In genomic region chr13:30803791-30804190, GRCh38 we compare ENCODE assay signal across 13 cellular contexts.
DNase-seq lines count a peak whose midpoint lies in the region; ATAC-seq and TF ChIP-seq lines count a peak whose summit lies in the region.
"Had no signal": no experiment of that assay in that cellular context is flagged by ENCODE, and none has a peak within 500 bp of the region (broad histone marks: within the 10 kb centered on the region; RNA-seq: fewer than 3 reads in every experiment).

No MANE protein-coding gene starts in this region.

- no peak for TF ChIP-seq POLR2A in prostate gland (IDR thresholded peaks at IDR 0.05)

- H3K4me3 Mint-ChIP-seq in natural killer cell: peak overlapping the region; percentile 58
- no peak overlapping the region for H3K4me3 Mint-ChIP-seq in natural killer cell treated with Interleukin-12 subunit alpha and Interleukin-12 subunit beta and Interleukin-15 and Interleukin-18, amount 100 ng/mL, for 72 hours

- DNase-seq in natural killer cell: no peak
- no peak for DNase-seq in natural killer cell treated with Interleukin-12 subunit alpha and Interleukin-12 subunit beta and Interleukin-15 and Interleukin-18, amount 100 ng/mL, for 72 hours (ENCODE audit: low spot score)
- no peak for DNase-seq in epithelial cell of proximal tubule (ENCODE audit: low read depth)
- no peak for DNase-seq in prostate gland (ENCODE audit: low spot score)
- no peak for DNase-seq in anterior cingulate cortex (lab: John Stamatoyannopoulos, UW)
- no peak for DNase-seq in GOT3 (lab: John Stamatoyannopoulos, UW)
- DNase-seq in NCI-H1417 treated with DMSO at 0.1 percent for 48 hours (lab: John Stamatoyannopoulos, UW): no peak
- no peak for DNase-seq in NOMO-1 treated with DMSO at 0.1 percent for 48 hours (lab: John Stamatoyannopoulos, UW; ENCODE audit: unreplicated experiment)
- DNase-seq: activated naive CD4-positive, alpha-beta T cell; body of pancreas; effector CD8-positive, alpha-beta T cell; stimulated activated CD4-positive, alpha-beta T cell treated with anti-CD3 and anti-CD28 coated beads, Interleukin-15, amount 100 ng/mL, for 24 hours had no signal

- no peaks in the 10 kb centered on the region for H3K27me3 Mint-ChIP-seq in natural killer cell (ENCODE audit: low read depth in 2 of 2)
- H3K27me3 Mint-ChIP-seq in natural killer cell treated with Interleukin-12 subunit alpha and Interleukin-12 subunit beta and Interleukin-15 and Interleukin-18, amount 100 ng/mL, for 72 hours: peaks cover 0 to 5% of the 10 kb centered on the region in 2 donors

- intact Hi-C loops in natural killer cell (cut with micrococcal nuclease) (loop anchor here (1.0 to 5.0 kb wide), 6 partner anchors 59 to 671 kb away; partner anchors contain the start of gene USPL1), prostate gland (cut with DNase I) (loop anchor here (5.0 kb wide), 8 partner anchors 64 to 671 kb away; partner anchors contain the start of genes HMGB1 and USPL1)

- H3K4me3 ChIP-seq in epithelial cell of proximal tubule (ENCODE audit: low read depth, low read length): peak overlapping the region; percentile 63
- no peak overlapping the region for H3K4me3 ChIP-seq in prostate gland
- H3K4me3 ChIP-seq: body of pancreas had no signal

- 91% methylated on average over 5 of the region's 5 CpGs for WGBS in prostate gland

- no peaks in the 10 kb centered on the region for H3K36me3 Mint-ChIP-seq in natural killer cell
- no peaks in the 10 kb centered on the region for H3K36me3 Mint-ChIP-seq in natural killer cell treated with Interleukin-12 subunit alpha and Interleukin-12 subunit beta and Interleukin-15 and Interleukin-18, amount 100 ng/mL, for 72 hours
- H3K36me3 Mint-ChIP-seq: mesothelial cell of epicardium had no signal

- no peaks in the 10 kb centered on the region for H3K27me3 ChIP-seq in prostate gland (replicated peaks; ENCODE audit: insufficient read depth)
- H3K27me3 ChIP-seq: body of pancreas had no signal

- H3K4me1 Mint-ChIP-seq in natural killer cell: peaks cover 14% of the 10 kb centered on the region in 2 donors
- H3K4me1 Mint-ChIP-seq in natural killer cell treated with Interleukin-12 subunit alpha and Interleukin-12 subunit beta and Interleukin-15 and Interleukin-18, amount 100 ng/mL, for 72 hours (ENCODE audit: low read depth in 2 of 2): peaks cover 7 to 16% of the 10 kb centered on the region in 2 donors

- H3K36me3 ChIP-seq in prostate gland: no peaks in the 10 kb centered on the region

- peak overlapping the region; percentile 45 to 57 for H3K27ac ChIP-seq in prostate gland

- TF ChIP-seq CTCF in natural killer cell (IDR thresholded peaks at IDR 0.05) (no peak), epithelial cell of proximal tubule (conservative IDR thresholded peaks at IDR 0.05; ENCODE audit: low read depth, low read length) (no peak), prostate gland (IDR thresholded peaks at IDR 0.05) (no peak)

- no peaks in the 10 kb centered on the region for H3K9me3 Mint-ChIP-seq in natural killer cell
- H3K9me3 Mint-ChIP-seq in natural killer cell treated with Interleukin-12 subunit alpha and Interleukin-12 subunit beta and Interleukin-15 and Interleukin-18, amount 100 ng/mL, for 72 hours: no peaks in the 10 kb centered on the region
- H3K9me3 Mint-ChIP-seq: mesothelial cell of epicardium had no signal

- ATAC-seq in natural killer cell: no peak
- ATAC-seq in natural killer cell treated with Interleukin-12 subunit alpha and Interleukin-12 subunit beta and Interleukin-15 and Interleukin-18, amount 100 ng/mL, for 72 hours: no peak

- H3K27ac Mint-ChIP-seq in natural killer cell: no peak overlapping the region
- no peak overlapping the region for H3K27ac Mint-ChIP-seq in natural killer cell treated with Interleukin-12 subunit alpha and Interleukin-12 subunit beta and Interleukin-15 and Interleukin-18, amount 100 ng/mL, for 72 hours
- H3K27ac Mint-ChIP-seq: mesothelial cell of epicardium had no signal

- H3K9me3 ChIP-seq in prostate gland: no peaks in the 10 kb centered on the region
- H3K9me3 ChIP-seq: body of pancreas had no signal

- H3K4me1 ChIP-seq in prostate gland (replicated peaks): no peaks in the 10 kb centered on the region
